Comparison of ENCODE assay signal across 17 cellular contexts in genomic region chr2:240576036-240576435, GRCh38. TPM values are rescaled to one million over a fixed set of nuclear protein-coding genes. Genes with fewer than 3 reads are reported as not detected.
DNase-seq lines count a peak whose midpoint lies in the region; ATAC-seq and TF ChIP-seq lines count a peak whose summit lies in the region.
"Had no signal": no experiment of that assay in that cellular context is flagged by ENCODE, and none has a peak within 500 bp of the region (broad histone marks: within the 10 kb centered on the region; RNA-seq: fewer than 3 reads in every experiment).

No MANE protein-coding gene starts in this region.

- CTCF ChIA-PET in CD8-positive, alpha-beta T cell (lab: Charles Lee) = interaction anchor here (1.0 to 1.9 kb wide), 2 partner anchors 9 to 62 kb away, joined by 3 to 7 read pairs; no protein-coding TSS in a partner anchor
- CTCF ChIA-PET in Calu3 (lab: Charles Lee) = no interaction called here

- H3K27me3 ChIP-seq in CD8-positive, alpha-beta T cell (ENCODE audit: insufficient read depth, low read length) = no peaks in the 10 kb centered on the region
- H3K27me3 ChIP-seq in esophagus squamous epithelium = no peaks in the 10 kb centered on the region
- H3K27me3 ChIP-seq: BE2C had no signal

- H3K4me3 Mint-ChIP-seq in CD8-positive, alpha-beta T cell = no peak overlapping the region
- H3K4me3 Mint-ChIP-seq in Calu3 (ENCODE audit: low read depth, unreplicated experiment) (no peak overlapping the region), neural crest cell (no peak overlapping the region)
- H3K4me3 Mint-ChIP-seq: H9 had no signal

- peaks cover 33% of the 10 kb centered on the region for H3K4me1 Mint-ChIP-seq in CD8-positive, alpha-beta T cell (ENCODE audit: low read depth)
- H3K4me1 Mint-ChIP-seq in Calu3 (ENCODE audit: low read depth, unreplicated experiment) (peaks cover 28% of the 10 kb centered on the region), neural crest cell (peaks cover 9% of the 10 kb centered on the region)

- H3K36me3 ChIP-seq in CD8-positive, alpha-beta T cell (ENCODE audit: insufficient read depth, low read length) = peaks cover 20% of the 10 kb centered on the region
- H3K36me3 ChIP-seq in esophagus squamous epithelium = peaks cover 32 to 82% (median 35%) of the 10 kb centered on the region in 3 donors

- no TSS peak for BruUV-seq in Calu3 (replicated peaks; lab: Mats Ljungman, UMichigan)

- ATAC-seq in CD8-positive, alpha-beta T cell = no peak
- ATAC-seq in HG02642 (IDR thresholded peaks at IDR 0.05; ENCODE audit: poor library complexity, unreplicated experiment) (no peak), HG03159 (IDR thresholded peaks at IDR 0.05; ENCODE audit: unreplicated experiment) (no peak)
- ATAC-seq: GM12878 had no signal

- TF ChIP-seq POLR2A in esophagus squamous epithelium (IDR thresholded peaks at IDR 0.05) = no peak

- no peaks in the 10 kb centered on the region for H3K9me3 ChIP-seq in CD8-positive, alpha-beta T cell (ENCODE audit: low read length)
- no peaks in the 10 kb centered on the region for H3K9me3 ChIP-seq in esophagus squamous epithelium
- H3K9me3 ChIP-seq: BE2C had no signal

- H3K27ac ChIP-seq in CD8-positive, alpha-beta T cell (ENCODE audit: low read depth, low read length) = no peak overlapping the region
- peak overlapping the region in 3 of 4 donors; percentile 67 to 82 (median 77) for H3K27ac ChIP-seq in esophagus squamous epithelium

- TF ChIP-seq CTCF in CD8-positive, alpha-beta T cell (IDR thresholded peaks at IDR 0.05) = no peak
- TF ChIP-seq CTCF in Calu3 (IDR thresholded peaks at IDR 0.05; ENCODE audit: unreplicated experiment) (no peak), esophagus squamous epithelium (IDR thresholded peaks at IDR 0.05) (no peak), neural crest cell (conservative IDR thresholded peaks at IDR 0.05) (no peak)

- intact Hi-C loops in CD8-positive, alpha-beta T cell (cut with DNase I, micrococcal nuclease) = no loop called here
- intact Hi-C loops in Calu3 (cut with micrococcal nuclease; ENCODE audit: unreplicated experiment) = no loop called here
- intact Hi-C loops in esophagus squamous epithelium (cut with DNase I) = no loop called here

- peak overlapping the region; percentile 79 for H3K27ac Mint-ChIP-seq in CD8-positive, alpha-beta T cell
- H3K27ac Mint-ChIP-seq in Calu3 (ENCODE audit: unreplicated experiment) (peak overlapping the region; percentile 30), neural crest cell (ENCODE audit: unreplicated experiment) (peak overlapping the region; percentile 43)
- H3K27ac Mint-ChIP-seq: CD4-positive, CD25-positive, alpha-beta regulatory T cell; H9 had no signal

- DNase-seq in CD8-positive, alpha-beta T cell = no peak
- DNase-seq in Calu3 (no peak), esophagus squamous epithelium (lab: John Stamatoyannopoulos, UW) (no peak), neural crest cell (ENCODE audit: low read depth, low spot score) (no peak), DMS79 (lab: John Stamatoyannopoulos, UW) (no peak)
- DNase-seq: ACHN; BE2C; C1 segment of cervical spinal cord; CD4-positive, CD25-positive, alpha-beta regulatory T cell; DND-41; EL; H9 had no signal

- POLR2A ChIA-PET in CD8-positive, alpha-beta T cell (lab: Charles Lee) = interaction anchor here (1.3 to 2.0 kb wide), 2 partner anchors 10 kb away, joined by 3 to 8 read pairs; partner anchors contain the start of gene CAPN10

- H3K4me1 ChIP-seq in CD8-positive, alpha-beta T cell (ENCODE audit: insufficient read depth, low read length) = peaks cover 32% of the 10 kb centered on the region
- H3K4me1 ChIP-seq in esophagus squamous epithelium = peaks cover 27 to 86% (median 28%) of the 10 kb centered on the region in 3 donors
- H3K4me1 ChIP-seq: BE2C had no signal

- H3K9me3 Mint-ChIP-seq in CD8-positive, alpha-beta T cell = peaks cover 2% of the 10 kb centered on the region
- H3K9me3 Mint-ChIP-seq in Calu3 (ENCODE audit: low read depth, unreplicated experiment) (no peaks in the 10 kb centered on the region), neural crest cell (no peaks in the 10 kb centered on the region)
- H3K9me3 Mint-ChIP-seq: CD4-positive, CD25-positive, alpha-beta regulatory T cell; H9 had no signal

- no peaks in the 10 kb centered on the region for H3K27me3 Mint-ChIP-seq in CD8-positive, alpha-beta T cell (ENCODE audit: low read depth)
- H3K27me3 Mint-ChIP-seq in Calu3 (ENCODE audit: unreplicated experiment) = no peaks in the 10 kb centered on the region
- H3K27me3 Mint-ChIP-seq in neural crest cell (ENCODE audit: low read depth) = no peaks in the 10 kb centered on the region
- H3K27me3 Mint-ChIP-seq: CD4-positive, CD25-positive, alpha-beta regulatory T cell had no signal

- H3K36me3 Mint-ChIP-seq in CD8-positive, alpha-beta T cell = peaks cover 66% of the 10 kb centered on the region
- H3K36me3 Mint-ChIP-seq in Calu3 (ENCODE audit: insufficient read depth, unreplicated experiment) (peaks cover 82% of the 10 kb centered on the region), neural crest cell (ENCODE audit: low read depth) (peaks cover 2% of the 10 kb centered on the region)

- H3K4me3 ChIP-seq in CD8-positive, alpha-beta T cell (ENCODE audit: low read depth, low read length) = no peak overlapping the region
- H3K4me3 ChIP-seq in esophagus squamous epithelium = no peak overlapping the region
- H3K4me3 ChIP-seq: GM12878 had no signal

- WGBS in esophagus squamous epithelium, 2 donors = 94 to 100% methylated on average over 2 to 4 of the region's 6 CpGs

RNA-seq across cellular contexts. Expression of gene RNPEPL1, which starts 7.8 kb away (rescaled TPM):
- 10 to 100 TPM; 73.3 to 75.0 TPM for total RNA-seq in CD8-positive, alpha-beta T cell
- total RNA-seq in Calu3 (2022) (80.6 and 82.9 TPM in 2 replicates), esophagus squamous epithelium (10 to 100 TPM; 41.9 to 96.5 (median 48.1) TPM), neural crest cell (36.1 and 37.1 TPM in 2 replicates)

RNA-seq across cellular contexts. Expression of gene CAPN10, which starts 10.5 kb away (rescaled TPM):
- 10 to 100 TPM; 65.9 to 68.9 TPM for total RNA-seq in CD8-positive, alpha-beta T cell
- total RNA-seq in Calu3 (2022) = 49.3 and 52.6 TPM in 2 replicates
- 10 to 100 TPM in 3 of 4 donors, 1 to 10 TPM in 1; 9.9 to 23.3 (median 13.7) TPM for total RNA-seq in esophagus squamous epithelium
- 57.7 and 62.7 TPM in 2 replicates for total RNA-seq in neural crest cell

RNA-seq across cellular contexts. Expression of gene DUSP28, which starts 15.9 kb away (rescaled TPM):
- 10 to 100 TPM; 16.4 to 17.3 TPM for total RNA-seq in CD8-positive, alpha-beta T cell
- total RNA-seq in Calu3 (2022) (5.1 and 8.5 TPM in 2 replicates), esophagus squamous epithelium (10 to 100 TPM in 1 of 4 donors, 1 to 10 TPM in 3; 2.0 to 10.5 (median 5.3) TPM), neural crest cell (5.0 and 6.1 TPM in 2 replicates)

RNA-seq across cellular contexts. Expression of gene ANKMY1, which starts 18.2 kb away (rescaled TPM):
- 10 to 100 TPM; 23.4 to 23.9 TPM for total RNA-seq in CD8-positive, alpha-beta T cell
- total RNA-seq in Calu3 (2022) = 34.9 and 38.2 TPM in 2 replicates
- 10 to 100 TPM in 3 of 4 donors, 1 to 10 TPM in 1; 8.2 to 23.8 (median 17.1) TPM for total RNA-seq in esophagus squamous epithelium
- total RNA-seq in neural crest cell = 13.0 and 15.9 TPM in 2 replicates

RNA-seq across cellular contexts. Expression of gene GPR35, which starts 49.2 kb away (rescaled TPM):
- total RNA-seq in CD8-positive, alpha-beta T cell = 10 to 100 TPM; 17.5 to 18.7 TPM
- total RNA-seq in Calu3 (2022) = 40.3 and 49.4 TPM in 2 replicates
- 1 to 10 TPM in 3 of 4 donors, under 1 TPM in 1; 0.31 to 3.2 (median 1.3) TPM for total RNA-seq in esophagus squamous epithelium
- total RNA-seq in neural crest cell = 1.7 and 2.0 TPM in 2 replicates
- total RNA-seq: G401, H1 had no signal
